ENCODE assay signal across 21 cellular contexts in genomic region chr4:140793291-140793690, GRCh38.
"Had no signal": no experiment of that assay in that cellular context is flagged by ENCODE, and none has a peak within 500 bp of the region (broad histone marks: within the 10 kb centered on the region; RNA-seq: fewer than 3 reads in every experiment).

No MANE protein-coding gene starts in this region.

- H3K4me1 Mint-ChIP-seq: activated CD4-positive, alpha-beta memory T cell treated with anti-CD3 and anti-CD28 coated beads, Interleukin-2, amount 10 ng/mL, durations not matched to agents 7 days and 5 days; activated naive CD4-positive, alpha-beta T cell treated with anti-CD3 and anti-CD28 coated beads, Interleukin-2, amount 10 ng/mL, durations not matched to agents 7 days and 5 days; mesothelial cell of epicardium; natural killer cell had no signal

- H3K4me3 ChIP-seq: body of pancreas, left lung, lung, ovary, prostate gland, spleen, thyroid gland, upper lobe of right lung had no signal

- DNase-seq: activated CD4-positive, alpha-beta memory T cell treated with anti-CD3 and anti-CD28 coated beads, Interleukin-2, amount 10 ng/mL, durations not matched to agents 7 days and 5 days; activated CD4-positive, alpha-beta T cell treated with anti-CD3 and anti-CD28 coated beads for 48 hours; activated effector memory CD4-positive, alpha-beta T cell treated with anti-CD3 and anti-CD28 coated beads, Interleukin-2, amount 50 U/mL, for 16 hours; activated naive CD4-positive, alpha-beta T cell treated with anti-CD3 and anti-CD28 coated beads, Interleukin-2, amount 10 ng/mL, durations not matched to agents 7 days and 5 days; body of pancreas; effector memory CD8-positive, alpha-beta T cell; foreskin melanocyte; kidney glomerular epithelial cell; left lung; natural killer cell; ovary; spleen; stimulated activated CD4-positive, alpha-beta T cell treated with anti-CD3 and anti-CD28 coated beads, Interleukin-4, amount 100 ng/mL, for 24 hours; thyroid gland; upper lobe of right lung had no signal

- H3K27me3 ChIP-seq: body of pancreas, left lung, ovary, spleen, thyroid gland, upper lobe of right lung had no signal

- H3K27ac ChIP-seq: body of pancreas, left lung, ovary, prostate gland, thyroid gland, upper lobe of right lung had no signal

- H3K9me3 Mint-ChIP-seq: activated CD4-positive, alpha-beta memory T cell treated with anti-CD3 and anti-CD28 coated beads, Interleukin-2, amount 10 ng/mL, durations not matched to agents 7 days and 5 days; activated naive CD4-positive, alpha-beta T cell treated with anti-CD3 and anti-CD28 coated beads, Interleukin-2, amount 10 ng/mL, durations not matched to agents 7 days and 5 days; mesothelial cell of epicardium; natural killer cell; T-helper 1 cell treated with Interleukin-12 subunit alpha and Interleukin-12 subunit beta and Interleukin-4 antibody, amounts not matched to agents 30 μg/mL and 1 μg/mL, for 36 hours had no signal

- H3K36me3 Mint-ChIP-seq: activated naive CD4-positive, alpha-beta T cell treated with anti-CD3 and anti-CD28 coated beads, Interleukin-2, amount 10 ng/mL, durations not matched to agents 7 days and 5 days; mesothelial cell of epicardium; natural killer cell had no signal

- H3K27me3 Mint-ChIP-seq: activated naive CD4-positive, alpha-beta T cell treated with anti-CD3 and anti-CD28 coated beads, Interleukin-2, amount 10 ng/mL, durations not matched to agents 7 days and 5 days; effector memory CD8-positive, alpha-beta T cell had no signal

- H3K27ac Mint-ChIP-seq: activated CD4-positive, alpha-beta memory T cell treated with anti-CD3 and anti-CD28 coated beads, Interleukin-2, amount 10 ng/mL, durations not matched to agents 7 days and 5 days; activated naive CD4-positive, alpha-beta T cell treated with anti-CD3 and anti-CD28 coated beads, Interleukin-2, amount 10 ng/mL, durations not matched to agents 7 days and 5 days; effector memory CD8-positive, alpha-beta T cell; mesothelial cell of epicardium; natural killer cell; stimulated activated naive CD8-positive, alpha-beta T cell treated with anti-CD3 and anti-CD28 coated beads, Interleukin-15, Interleukin-2, amounts not matched to agents 100 ng/mL and 50 ng/mL, for 24 hours; T-helper 1 cell treated with Interleukin-12 subunit alpha and Interleukin-12 subunit beta and Interleukin-4 antibody, amounts not matched to agents 30 μg/mL and 1 μg/mL, for 36 hours had no signal

- ATAC-seq: body of pancreas; effector memory CD8-positive, alpha-beta T cell; esophagus mucosa; left lung; natural killer cell; upper lobe of right lung had no signal

- H3K36me3 ChIP-seq: left lung, ovary, prostate gland, spleen, thyroid gland, upper lobe of right lung had no signal

- H3K4me1 ChIP-seq: body of pancreas, left lung, prostate gland, thyroid gland, upper lobe of right lung had no signal

- H3K4me3 Mint-ChIP-seq: activated CD4-positive, alpha-beta memory T cell treated with anti-CD3 and anti-CD28 coated beads, Interleukin-2, amount 10 ng/mL, durations not matched to agents 7 days and 5 days; activated naive CD4-positive, alpha-beta T cell treated with anti-CD3 and anti-CD28 coated beads, Interleukin-2, amount 10 ng/mL, durations not matched to agents 7 days and 5 days; effector memory CD8-positive, alpha-beta T cell; mesothelial cell of epicardium; natural killer cell; stimulated activated naive CD8-positive, alpha-beta T cell treated with anti-CD3 and anti-CD28 coated beads, Interleukin-15, Interleukin-2, amounts not matched to agents 100 ng/mL and 50 ng/mL, for 24 hours; T-helper 1 cell treated with Interleukin-12 subunit alpha and Interleukin-12 subunit beta and Interleukin-4 antibody, amounts not matched to agents 30 μg/mL and 1 μg/mL, for 36 hours had no signal
